In the genomic region with DNA sequence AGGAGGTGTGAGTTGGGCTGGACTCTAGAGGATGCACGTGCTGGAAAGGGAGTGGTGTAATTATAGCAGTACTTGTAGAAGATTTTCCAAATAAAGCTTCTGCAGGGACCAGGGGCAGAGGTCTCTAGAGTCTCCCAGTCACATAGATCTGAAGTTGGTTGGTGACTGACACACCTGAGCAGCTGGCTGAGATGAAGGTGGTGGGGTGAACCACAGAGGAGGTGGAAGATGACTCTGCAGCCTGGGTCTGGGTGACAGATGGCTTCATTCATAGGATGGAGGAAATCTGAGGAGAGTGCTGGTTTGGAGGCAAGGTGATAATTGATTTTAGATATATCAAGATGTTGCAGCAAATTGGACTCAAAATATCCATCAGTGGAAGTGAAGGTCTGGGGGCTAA, we compare ENCODE assay signal across 14 cellular contexts.
"Had no signal": no experiment of that assay in that cellular context is flagged by ENCODE, and none has a peak within 500 bp of the region (broad histone marks: within the 10 kb centered on the region; RNA-seq: fewer than 3 reads in every experiment).

No MANE protein-coding gene starts in this region.

- H3K4me1 ChIP-seq: adrenal gland, breast epithelium, stomach had no signal

- H3K4me1 Mint-ChIP-seq: nephron, WTC11 had no signal

- H3K27ac ChIP-seq: adrenal gland, breast epithelium, coronary artery, stomach had no signal

- DNase-seq: activated CD4-positive, alpha-beta T cell treated with anti-CD3 and anti-CD28 coated beads for 36 hours; activated CD8-positive, alpha-beta memory T cell treated with anti-CD3 and anti-CD28 coated beads for 24 hours; activated naive CD4-positive, alpha-beta T cell treated with anti-CD3 and anti-CD28 coated beads, Interleukin-2, amount 10 ng/mL, durations not matched to agents 7 days and 5 days; adrenal gland; effector CD4-positive, alpha-beta T cell; retina; stomach had no signal

- H3K9me3 ChIP-seq: adrenal gland, breast epithelium, stomach had no signal

- ATAC-seq: activated CD4-positive, alpha-beta T cell treated with anti-CD3 and anti-CD28 coated beads for 36 hours; left lobe of liver; WTC11 had no signal

- H3K36me3 ChIP-seq: adrenal gland, breast epithelium, stomach had no signal

- H3K27ac Mint-ChIP-seq: activated CD4-positive, alpha-beta T cell treated with anti-CD3 and anti-CD28 coated beads for 36 hours; activated naive CD4-positive, alpha-beta T cell treated with anti-CD3 and anti-CD28 coated beads, Interleukin-2, amount 10 ng/mL, durations not matched to agents 7 days and 5 days; mesothelial cell of epicardium; nephron; type B pancreatic cell; WTC11 had no signal

- H3K9me3 Mint-ChIP-seq: activated naive CD4-positive, alpha-beta T cell treated with anti-CD3 and anti-CD28 coated beads, Interleukin-2, amount 10 ng/mL, durations not matched to agents 7 days and 5 days; nephron; type B pancreatic cell had no signal

- H3K27me3 ChIP-seq: adrenal gland, breast epithelium, stomach had no signal

- H3K4me3 ChIP-seq: adrenal gland, breast epithelium, coronary artery, stomach had no signal

- H3K4me3 Mint-ChIP-seq: activated CD4-positive, alpha-beta T cell treated with anti-CD3 and anti-CD28 coated beads for 36 hours; activated naive CD4-positive, alpha-beta T cell treated with anti-CD3 and anti-CD28 coated beads, Interleukin-2, amount 10 ng/mL, durations not matched to agents 7 days and 5 days; mesothelial cell of epicardium; nephron; type B pancreatic cell; WTC11 had no signal

- H3K36me3 Mint-ChIP-seq: activated naive CD4-positive, alpha-beta T cell treated with anti-CD3 and anti-CD28 coated beads, Interleukin-2, amount 10 ng/mL, durations not matched to agents 7 days and 5 days; mesothelial cell of epicardium; type B pancreatic cell; WTC11 had no signal
